ENCODE assay signal across 8 cellular contexts in genomic region chr18:48951448-48952286, GRCh38. TPM values are rescaled to one million over a fixed set of nuclear protein-coding genes. Genes with fewer than 3 reads are reported as not detected.
DNase-seq lines count a peak whose midpoint lies in the region; ATAC-seq and TF ChIP-seq lines count a peak whose summit lies in the region.

No MANE protein-coding gene starts in this region.

- peak overlapping the region; percentile 96 for H3K4me2 ChIP-seq in HCT116 (ENCODE audit: low read length)
- peak overlapping the region; percentile 99 for H3K4me2 ChIP-seq in SK-N-SH

- peak in 1 of 2 experiments; percentile 51; a peak in 1 of 4 replicates for TF ChIP-seq EP300 in SK-N-SH (IDR thresholded peaks at IDR 0.05; ENCODE audit: borderline replicate concordance in 1 of 2, low read depth in 1 of 2, low read length in 1 of 2)

- H3K4me3 ChIP-seq in GM06990 (replicated peaks; ENCODE audit: low read depth, low read length) (peak overlapping the region; percentile 88), HCT116 (replicated peaks in 1 of 2; ENCODE audit: low read depth in 1 of 2, low read length in 2 of 2) (peak overlapping the region; percentile 42 to 65), SK-N-SH (ENCODE audit: low read depth in 2 of 2, low read length in 1 of 2) (peak overlapping the region; percentile 92 to 98)

- no peak for TF ChIP-seq RAD21 in HCT116 (IDR thresholded peaks at IDR 0.05; ENCODE audit: low read depth)
- TF ChIP-seq RAD21 in SK-N-SH (IDR thresholded peaks at IDR 0.05; ENCODE audit: low read length) = 0 out of 2 replicates have a peak, but pooled peaks have one; percentile 6

- peak; percentile 53 for ATAC-seq in HCT116

- intact Hi-C loops in HCT116 (cut with micrococcal nuclease) = no loop called here

- POLR2A ChIA-PET in HCT116 (lab: Charles Lee) = interaction anchor here (1.4 kb wide), 1 partner anchor 10 kb away, joined by 4 read pairs; no protein-coding TSS in a partner anchor
- POLR2A ChIA-PET in SK-N-SH (lab: Yijun Ruan, JAX) = interaction anchor here (0.6 to 2.0 kb wide), 14 partner anchors 11 to 919 kb away, joined by 3 to 11 read pairs (median 5); no protein-coding TSS in a partner anchor

- no peaks in the 10 kb centered on the region for H3K9me3 ChIP-seq in HCT116 (ENCODE audit: control insufficient read depth in 1 of 2, insufficient read depth in 1 of 2, low read depth in 1 of 2, low read length in 2 of 2)
- no peaks in the 10 kb centered on the region for H3K9me3 ChIP-seq in SK-N-SH

- peak; percentile 89 for DNase-seq in GM06990 (ENCODE audit: extremely low read depth, insufficient read length)
- no peak for DNase-seq in HCT116 (ENCODE audit: low read depth, low spot score)
- DNase-seq in MV-4-11 (lab: John Stamatoyannopoulos, UW) = peak; percentile 89
- DNase-seq in SK-N-SH = peak; percentile 92
- DNase-seq in glutamatergic neuron = peak; percentile 82
- DNase-seq in osteocyte (ENCODE audit: extremely low spot score, unreplicated experiment) = peak; percentile 94
- DNase-seq in type B pancreatic cell (ENCODE audit: extremely low spot score, unreplicated experiment) = peak; percentile 84

- WGBS in SK-N-SH (ENCODE audit: low lambda C conversion rate) = under 1% methylated on average over 26 of the region's 106 CpGs

- H3K27ac ChIP-seq in HCT116 (ENCODE audit: low read depth, low read length) = peak overlapping the region; percentile 56; the same call in 1 of the 2 replicates
- peak overlapping the region; percentile 100 for H3K27ac ChIP-seq in SK-N-SH (ENCODE audit: low read depth in 2 of 2, low read length in 1 of 2)

- TF ChIP-seq CTCF in GM06990 (IDR thresholded peaks at IDR 0.05; ENCODE audit: insufficient read depth, low read length, poor library complexity, severe bottlenecking) (no peak), HCT116 (IDR thresholded peaks at IDR 0.05 in 2 of 3, conservative IDR thresholded peaks at IDR 0.05 in 1 of 3; ENCODE audit: borderline replicate concordance in 1 of 3, insufficient read depth in 1 of 3, low read depth in 2 of 3, low read length in 2 of 3) (no peak), SK-N-SH (IDR thresholded peaks at IDR 0.05) (no peak; the same call in 1 of the 2 replicates), glutamatergic neuron (IDR thresholded peaks at IDR 0.05; ENCODE audit: partially characterized antibody, unreplicated experiment) (peak; percentile 12), osteocyte (IDR thresholded peaks at IDR 0.05) (peak; percentile 42), type B pancreatic cell (conservative IDR thresholded peaks at IDR 0.05) (peak; percentile 59)

- peaks cover under 1% of the 10 kb centered on the region for H3K36me3 Mint-ChIP-seq in activated naive CD8-positive, alpha-beta T cell
- H3K36me3 Mint-ChIP-seq in glutamatergic neuron (ENCODE audit: unreplicated experiment) (no peaks in the 10 kb centered on the region), osteocyte (ENCODE audit: unreplicated experiment) (peaks cover 23% of the 10 kb centered on the region), type B pancreatic cell (peaks cover 15% of the 10 kb centered on the region)

- H3K9ac ChIP-seq in HCT116 (ENCODE audit: low read length) (peak overlapping the region; percentile 69), SK-N-SH (peak overlapping the region; percentile 99)

- H3K27me3 ChIP-seq in GM06990 (replicated peaks; ENCODE audit: control insufficient read depth, insufficient read depth, low read length) (no peaks in the 10 kb centered on the region), HCT116 (ENCODE audit: insufficient read depth, low read length) (peaks cover 10% of the 10 kb centered on the region; the same call in 1 of the 2 replicates), SK-N-SH (ENCODE audit: insufficient read depth) (no peaks in the 10 kb centered on the region)

- H3K4me1 ChIP-seq in HCT116 (ENCODE audit: control insufficient read depth in 1 of 2, insufficient read depth in 2 of 2, low read length in 2 of 2) (peaks cover 46 to 78% of the 10 kb centered on the region in 2 experiments), SK-N-SH (ENCODE audit: control insufficient read depth in 1 of 2, insufficient read depth in 2 of 2, low read depth in 1 of 2, low read length in 1 of 2) (peaks cover 17 to 20% of the 10 kb centered on the region in 2 experiments)

- H3K9me3 Mint-ChIP-seq in activated naive CD8-positive, alpha-beta T cell (ENCODE audit: low read depth) = no peaks in the 10 kb centered on the region
- H3K9me3 Mint-ChIP-seq in glutamatergic neuron (ENCODE audit: unreplicated experiment) = peaks cover 16% of the 10 kb centered on the region
- no peaks in the 10 kb centered on the region for H3K9me3 Mint-ChIP-seq in osteocyte (ENCODE audit: unreplicated experiment)
- no peaks in the 10 kb centered on the region for H3K9me3 Mint-ChIP-seq in type B pancreatic cell

- H3K79me2 ChIP-seq in HCT116 (ENCODE audit: insufficient read depth, low read length) (peaks cover 20% of the 10 kb centered on the region), SK-N-SH (ENCODE audit: insufficient read depth) (peaks cover 69% of the 10 kb centered on the region)

- RAD21 ChIA-PET in HCT116 (lab: Charles Lee; ENCODE audit: low non-redundant PET in 1 of 2, low total read pairs in 2 of 2, uncharacterized antibody in 2 of 2, unreplicated experiment in 2 of 2) = no interaction called here

- H3K27me3 Mint-ChIP-seq in activated naive CD8-positive, alpha-beta T cell = no peaks in the 10 kb centered on the region
- peaks cover 10% of the 10 kb centered on the region for H3K27me3 Mint-ChIP-seq in glutamatergic neuron (ENCODE audit: unreplicated experiment)
- H3K27me3 Mint-ChIP-seq in osteocyte (ENCODE audit: unreplicated experiment) = no peaks in the 10 kb centered on the region
- no peaks in the 10 kb centered on the region for H3K27me3 Mint-ChIP-seq in type B pancreatic cell

- CTCF ChIA-PET in HCT116 (lab: Charles Lee) (interaction anchor here (1.0 kb wide), 1 partner anchor 46 kb away, joined by 3 read pairs; no protein-coding TSS in a partner anchor), SK-N-SH (lab: Yijun Ruan, JAX) (interaction anchor here (0.6 to 2.6 kb wide), 19 partner anchors 10 to 476 kb away, joined by 3 to 11 read pairs (median 4); no protein-coding TSS in a partner anchor)

- peaks cover 66% of the 10 kb centered on the region for H3F3A ChIP-seq in SK-N-SH (replicated peaks; ENCODE audit: insufficient read depth)

- peak overlapping the region; percentile 96 for H3K27ac Mint-ChIP-seq in activated naive CD8-positive, alpha-beta T cell
- peak overlapping the region; percentile 92 for H3K27ac Mint-ChIP-seq in glutamatergic neuron (ENCODE audit: unreplicated experiment)
- peak overlapping the region; percentile 99 for H3K27ac Mint-ChIP-seq in osteocyte (ENCODE audit: unreplicated experiment)
- H3K27ac Mint-ChIP-seq in type B pancreatic cell = peak overlapping the region; percentile 94

- BruUV-seq in HCT116 (replicated peaks; lab: Mats Ljungman, UMichigan) = no TSS peak

- H4K20me1 ChIP-seq in HCT116 (ENCODE audit: insufficient read depth) (no peaks in the 10 kb centered on the region), SK-N-SH (ENCODE audit: insufficient read depth) (peaks cover 44% of the 10 kb centered on the region)

- H3K36me3 ChIP-seq in GM06990 (ENCODE audit: control insufficient read depth, insufficient read depth, low read length) (no peaks in the 10 kb centered on the region), HCT116 (ENCODE audit: control insufficient read depth in 1 of 2, insufficient read depth in 2 of 2, low read length in 2 of 2) (no peaks in the 10 kb centered on the region), SK-N-SH (replicated peaks in 1 of 2; ENCODE audit: control insufficient read depth in 1 of 2, insufficient read depth in 2 of 2, low read length in 1 of 2) (peaks cover 10 to 33% of the 10 kb centered on the region in 2 experiments)

- H3K4me3 Mint-ChIP-seq in activated naive CD8-positive, alpha-beta T cell = peak overlapping the region; percentile 93
- H3K4me3 Mint-ChIP-seq in glutamatergic neuron (ENCODE audit: unreplicated experiment) (peak overlapping the region; percentile 95), osteocyte (ENCODE audit: unreplicated experiment) (peak overlapping the region; percentile 91), type B pancreatic cell (peak overlapping the region; percentile 92)

- H3K9me2 ChIP-seq in HCT116 (ENCODE audit: insufficient read depth) (no peaks in the 10 kb centered on the region), SK-N-SH (no peaks in the 10 kb centered on the region)

- H2AFZ ChIP-seq in HCT116 (ENCODE audit: low read depth, low read length, poor library complexity, severe bottlenecking) (peak overlapping the region; percentile 97), SK-N-SH (ENCODE audit: low read depth) (no peak overlapping the region)

- no peak for TF ChIP-seq POLR2A in HCT116 (IDR thresholded peaks at IDR 0.05; ENCODE audit: borderline replicate concordance, extremely low read depth, insufficient read depth, insufficient read length)

- peaks cover 47% of the 10 kb centered on the region for H3K4me1 Mint-ChIP-seq in activated naive CD8-positive, alpha-beta T cell (ENCODE audit: low read depth)
- H3K4me1 Mint-ChIP-seq in glutamatergic neuron (ENCODE audit: low read depth, unreplicated experiment) (peaks cover 20% of the 10 kb centered on the region), osteocyte (ENCODE audit: unreplicated experiment) (peaks cover 40% of the 10 kb centered on the region), type B pancreatic cell (ENCODE audit: unreplicated experiment) (peaks cover 42% of the 10 kb centered on the region)

TF ChIP-seq in HCT116, 20 proteins besides CTCF, POLR2A, EP300 and RAD21 (continues in another document):
- TF ChIP-seq SRF (IDR thresholded peaks at IDR 0.05; ENCODE audit: low read depth) = no peak
- no peak for TF ChIP-seq JUND (IDR thresholded peaks at IDR 0.05)
- TF ChIP-seq ELF1 (IDR thresholded peaks at IDR 0.05; ENCODE audit: borderline replicate concordance, low read depth) = no peak
- TF ChIP-seq ZNF274 (IDR thresholded peaks at IDR 0.05; ENCODE audit: low read depth, low read length) = no peak

TF ChIP-seq in SK-N-SH, 30 proteins besides CTCF, POLR2A, EP300 and RAD21 (continues in another document):
- no peak for TF ChIP-seq RFX5 (IDR thresholded peaks at IDR 0.05; ENCODE audit: low read length)
- no peak for TF ChIP-seq CHD2 (IDR thresholded peaks at IDR 0.05; ENCODE audit: low read length, partially characterized antibody)
- no peak for TF ChIP-seq TEAD4 (IDR thresholded peaks at IDR 0.05; ENCODE audit: borderline replicate concordance, insufficient read depth)

RNA-seq across cellular contexts. Expression of gene SMAD7, which starts 0.9 kb away (rescaled TPM):
- 7.2 TPM for total RNA-seq in HCT116 (2021; ENCODE audit: unreplicated experiment)
- polyA plus RNA-seq in HCT116 (2012) = 3.6 and 4.2 TPM in 2 replicates
- polyA plus RNA-seq in SK-N-SH (2012; rRNA removed) = 19.1 and 20.0 TPM in 2 replicates
- polyA plus RNA-seq in SK-N-SH (2012; cell fraction: cytosol; rRNA removed) = 11.3 and 14.5 TPM in 2 replicates
- polyA plus RNA-seq in SK-N-SH (2012; cell fraction: nucleus; rRNA removed) = 15.2 and 26.8 TPM in 2 replicates
- 10.8 TPM for total RNA-seq in glutamatergic neuron (ENCODE audit: unreplicated experiment)
- total RNA-seq in osteocyte = 53.6 and 55.8 TPM in 2 replicates
- 17.8 and 30.9 TPM in 2 replicates for total RNA-seq in type B pancreatic cell (ENCODE audit: low replicate concordance)

Comparison
In these comparisons a context has a peak if more than half of its experiments do, and no peak if none do; other contexts are left out.
1. CTCF ChIP-seq: peak in glutamatergic neuron (single experiment), osteocyte (single experiment) and type B pancreatic cell (single experiment); none in GM06990 (single experiment), HCT116 (0 of 3) and SK-N-SH (single experiment).
2. Peak in every context shown above with its lines, with median percentiles within 50 percentile points of each other: H3K4me3 ChIP-seq, H3K27ac Mint-ChIP-seq and H3K4me3 Mint-ChIP-seq.